1 cellular context compared by ENCODE assay signal in the genomic region with DNA sequence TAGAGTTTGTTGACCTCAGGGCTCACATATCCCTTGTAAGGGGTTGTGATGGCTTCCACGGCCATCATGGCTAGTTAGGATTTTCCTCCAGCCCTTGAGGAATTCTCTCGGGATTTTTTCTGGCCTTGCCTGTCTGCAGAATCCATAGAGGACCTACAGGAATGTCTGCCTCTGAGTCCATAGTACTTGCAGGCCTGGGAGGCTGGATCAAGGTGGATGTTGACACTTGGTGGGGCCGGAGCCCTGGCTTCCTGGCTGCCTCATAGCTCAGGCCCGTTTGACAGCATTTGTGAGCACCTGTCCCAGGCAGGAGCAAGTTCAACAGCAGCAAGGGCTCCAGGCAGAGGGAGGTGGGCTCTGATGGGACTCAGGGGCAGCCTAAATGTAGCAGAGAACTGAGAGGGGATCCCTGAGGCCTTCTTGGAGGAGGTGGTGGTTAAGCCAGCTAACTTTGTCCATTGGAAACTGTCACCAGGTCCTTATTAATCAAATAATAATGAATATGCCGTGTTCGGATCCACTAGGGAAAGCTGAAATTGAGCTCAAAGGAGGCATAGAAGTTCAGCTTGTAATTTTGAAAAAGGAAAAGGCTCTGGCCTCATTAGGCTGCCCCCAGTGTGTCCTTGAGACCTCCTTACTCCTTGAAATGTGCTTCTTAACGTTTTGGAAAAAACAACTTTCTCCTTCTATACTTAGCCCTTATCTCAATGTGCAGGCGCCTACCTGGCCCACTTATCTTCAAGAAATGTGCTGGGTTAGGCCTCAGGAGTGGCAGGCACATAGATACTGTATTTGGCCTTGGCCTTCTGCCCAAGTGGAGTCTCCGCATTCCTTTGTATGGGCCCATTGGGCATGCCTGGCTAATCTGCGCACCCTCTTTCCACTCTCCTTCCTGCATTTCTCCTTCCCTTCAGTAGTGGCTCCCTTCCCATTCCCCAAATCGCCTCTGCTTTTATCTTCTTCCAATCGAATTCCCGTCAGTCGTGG.
TF ChIP-seq lines count a peak whose summit lies in the region.

No MANE protein-coding gene starts in this region.

TF ChIP-seq in K562, 482 proteins besides CTCF, POLR2A, EP300 and RAD21 (continued from another document):
- no peak for TF ChIP-seq FOXK1 (CRISPR knock-in tag; IDR thresholded peaks at IDR 0.05; ENCODE audit: borderline replicate concordance)
- TF ChIP-seq, protein P1, sequence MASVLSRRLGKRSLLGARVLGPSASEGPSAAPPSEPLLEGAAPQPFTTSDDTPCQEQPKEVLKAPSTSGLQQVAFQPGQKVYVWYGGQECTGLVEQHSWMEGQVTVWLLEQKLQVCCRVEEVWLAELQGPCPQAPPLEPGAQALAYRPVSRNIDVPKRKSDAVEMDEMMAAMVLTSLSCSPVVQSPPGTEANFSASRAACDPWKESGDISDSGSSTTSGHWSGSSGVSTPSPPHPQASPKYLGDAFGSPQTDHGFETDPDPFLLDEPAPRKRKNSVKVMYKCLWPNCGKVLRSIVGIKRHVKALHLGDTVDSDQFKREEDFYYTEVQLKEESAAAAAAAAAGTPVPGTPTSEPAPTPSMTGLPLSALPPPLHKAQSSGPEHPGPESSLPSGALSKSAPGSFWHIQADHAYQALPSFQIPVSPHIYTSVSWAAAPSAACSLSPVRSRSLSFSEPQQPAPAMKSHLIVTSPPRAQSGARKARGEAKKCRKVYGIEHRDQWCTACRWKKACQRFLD (CRISPR knock-in tag; IDR thresholded peaks at IDR 0.05), result peak; percentile 55; the same call in 1 of the 2 replicates
- peak; percentile 77 for TF ChIP-seq MEF2A (IDR thresholded peaks at IDR 0.05; ENCODE audit: control insufficient read depth, low read depth, low read length)
- TF ChIP-seq ARID1B (IDR thresholded peaks at IDR 0.05), result peak; percentile 97
- peak; percentile 79 for TF ChIP-seq MECOM (CRISPR knock-in tag; IDR thresholded peaks at IDR 0.05)
- peak; percentile 95 for TF ChIP-seq DPF2 (IDR thresholded peaks at IDR 0.05)
- TF ChIP-seq LCOR (CRISPR knock-in tag; IDR thresholded peaks at IDR 0.05), result no peak
- no peak for TF ChIP-seq HDGF (IDR thresholded peaks at IDR 0.05)
- no peak for TF ChIP-seq SIN3B (IDR thresholded peaks at IDR 0.05; ENCODE audit: low read depth)
- no peak for TF ChIP-seq TAF9B (IDR thresholded peaks at IDR 0.05; ENCODE audit: partially characterized antibody)
- peak; percentile 71 for TF ChIP-seq MEIS2 (IDR thresholded peaks at IDR 0.05; ENCODE audit: partially characterized antibody)
- TF ChIP-seq KDM1A (IDR thresholded peaks at IDR 0.05), result peak in 1 of 2 experiments; percentile 38; a peak in 1 of 4 replicates
- TF ChIP-seq L3MBTL2 (IDR thresholded peaks at IDR 0.05), result no peak
- peak; percentile 67 for TF ChIP-seq MBD2 (IDR thresholded peaks at IDR 0.05; ENCODE audit: borderline replicate concordance, low read depth)
- 0 out of 2 replicates have a peak, but pooled peaks have one; percentile 52 for TF ChIP-seq ZNF766 (CRISPR knock-in tag; conservative IDR thresholded peaks at IDR 0.05)
- 0 out of 2 replicates have a peak, but pooled peaks have one; percentile 12 for TF ChIP-seq EHMT2 (IDR thresholded peaks at IDR 0.05)
- TF ChIP-seq, protein P2, sequence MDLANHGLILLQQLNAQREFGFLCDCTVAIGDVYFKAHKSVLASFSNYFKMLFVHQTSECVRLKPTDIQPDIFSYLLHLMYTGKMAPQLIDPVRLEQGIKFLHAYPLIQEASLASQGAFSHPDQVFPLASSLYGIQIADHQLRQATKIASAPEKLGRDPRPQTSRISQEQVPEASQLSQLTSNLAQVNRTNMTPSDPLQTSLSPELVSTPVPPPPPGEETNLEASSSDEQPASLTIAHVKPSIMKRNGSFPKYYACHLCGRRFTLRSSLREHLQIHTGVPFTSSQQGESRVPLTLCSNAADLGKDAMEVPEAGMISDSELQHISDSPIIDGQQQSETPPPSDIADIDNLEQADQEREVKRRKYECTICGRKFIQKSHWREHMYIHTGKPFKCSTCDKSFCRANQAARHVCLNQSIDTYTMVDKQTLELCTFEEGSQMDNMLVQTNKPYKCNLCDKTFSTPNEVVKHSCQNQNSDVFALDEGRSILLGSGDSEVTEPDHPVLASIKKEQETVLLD (IDR thresholded peaks at IDR 0.05), result peak; percentile 47; the same call in 1 of the 2 replicates
- TF ChIP-seq RFX7 (CRISPR knock-in tag; IDR thresholded peaks at IDR 0.05), result no peak
- TF ChIP-seq BCOR (IDR thresholded peaks at IDR 0.05), result peak; percentile 61
- TF ChIP-seq ZC3H11A (IDR thresholded peaks at IDR 0.05; ENCODE audit: low read depth, low read length), result no peak
- TF ChIP-seq ADNP (tag; IDR thresholded peaks at IDR 0.05), result no peak
- peak; percentile 91 for TF ChIP-seq GATA2 (CRISPR knock-in tag; IDR thresholded peaks at IDR 0.05)
- peak; percentile 87 for TF ChIP-seq CCNT2 (IDR thresholded peaks at IDR 0.05; ENCODE audit: borderline replicate concordance, extremely low read depth, insufficient read length, low read depth, low read length)
- TF ChIP-seq CBFA2T3 (IDR thresholded peaks at IDR 0.05), result peak; percentile 95
- TF ChIP-seq CREM (IDR thresholded peaks at IDR 0.05; ENCODE audit: low read depth), result peak; percentile 30; the same call in 1 of the 2 replicates
- TF ChIP-seq MXD1 (CRISPR knock-in tag; IDR thresholded peaks at IDR 0.05; ENCODE audit: borderline replicate concordance, poor library complexity, severe bottlenecking), result no peak
- no peak for TF ChIP-seq ATF3 (IDR thresholded peaks at IDR 0.05)
- TF ChIP-seq ATF3 (CRISPR knock-in tag; conservative IDR thresholded peaks at IDR 0.05), result no peak
- TF ChIP-seq ZFPM2 (CRISPR knock-in tag; IDR thresholded peaks at IDR 0.05), result no peak
- TF ChIP-seq FOXM1 (IDR thresholded peaks at IDR 0.05; ENCODE audit: low read depth), result peak; percentile 73; the same call in 1 of the 2 replicates
- no peak for TF ChIP-seq FOXM1 (CRISPR knock-in tag; IDR thresholded peaks at IDR 0.05; ENCODE audit: low read depth)
- peak; percentile 81 for TF ChIP-seq STAT5A (IDR thresholded peaks at IDR 0.05; ENCODE audit: borderline replicate concordance, low read length)
- TF ChIP-seq CHAMP1 (IDR thresholded peaks at IDR 0.05), result peak; percentile 49; the same call in 1 of the 2 replicates
- TF ChIP-seq USF1 (CRISPR knock-in tag; IDR thresholded peaks at IDR 0.05), result peak; percentile 35; the same call in 1 of the 2 replicates
- no peak for TF ChIP-seq TRIM28 (IDR thresholded peaks at IDR 0.05)
- no peak for TF ChIP-seq ARID2 (IDR thresholded peaks at IDR 0.05)
- TF ChIP-seq CEBPG (CRISPR knock-in tag; IDR thresholded peaks at IDR 0.05), result no peak
- no peak for TF ChIP-seq CEBPG (tag; conservative IDR thresholded peaks at IDR 0.05 in 1 of 2, IDR thresholded peaks at IDR 0.05 in 1 of 2)
- TF ChIP-seq TARDBP (IDR thresholded peaks at IDR 0.05), result 0 out of 2 replicates have a peak, but pooled peaks have one; percentile 61
- TF ChIP-seq SMARCC2 (IDR thresholded peaks at IDR 0.05; ENCODE audit: low read depth), result peak; percentile 72; the same call in 1 of the 2 replicates
- peak; percentile 81; the same call in 1 of the 2 replicates for TF ChIP-seq GATAD2A (IDR thresholded peaks at IDR 0.05)
- peak; percentile 55; the same call in 1 of the 2 replicates for TF ChIP-seq BHLHE40 (IDR thresholded peaks at IDR 0.05; ENCODE audit: low read length)
- TF ChIP-seq GATAD2B (IDR thresholded peaks at IDR 0.05; ENCODE audit: borderline replicate concordance), result peak; percentile 58; the same call in 1 of the 2 replicates
- peak; percentile 58 for TF ChIP-seq CXXC5 (CRISPR knock-in tag; IDR thresholded peaks at IDR 0.05)
- TF ChIP-seq ZFX (CRISPR knock-in tag; IDR thresholded peaks at IDR 0.05), result peak; percentile 60
- TF ChIP-seq, protein P3, sequence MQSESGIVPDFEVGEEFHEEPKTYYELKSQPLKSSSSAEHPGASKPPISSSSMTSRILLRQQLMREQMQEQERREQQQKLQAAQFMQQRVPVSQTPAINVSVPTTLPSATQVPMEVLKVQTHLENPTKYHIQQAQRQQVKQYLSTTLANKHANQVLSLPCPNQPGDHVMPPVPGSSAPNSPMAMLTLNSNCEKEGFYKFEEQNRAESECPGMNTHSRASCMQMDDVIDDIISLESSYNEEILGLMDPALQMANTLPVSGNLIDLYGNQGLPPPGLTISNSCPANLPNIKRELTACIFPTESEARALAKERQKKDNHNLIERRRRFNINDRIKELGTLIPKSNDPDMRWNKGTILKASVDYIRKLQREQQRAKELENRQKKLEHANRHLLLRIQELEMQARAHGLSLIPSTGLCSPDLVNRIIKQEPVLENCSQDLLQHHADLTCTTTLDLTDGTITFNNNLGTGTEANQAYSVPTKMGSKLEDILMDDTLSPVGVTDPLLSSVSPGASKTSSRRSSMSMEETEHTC (IDR thresholded peaks at IDR 0.05), result no peak
- TF ChIP-seq ZSCAN29 (IDR thresholded peaks at IDR 0.05), result no peak
- TF ChIP-seq PKNOX1 (IDR thresholded peaks at IDR 0.05), result peak; percentile 78
